17 cellular contexts compared by ENCODE assay signal in the genomic region with DNA sequence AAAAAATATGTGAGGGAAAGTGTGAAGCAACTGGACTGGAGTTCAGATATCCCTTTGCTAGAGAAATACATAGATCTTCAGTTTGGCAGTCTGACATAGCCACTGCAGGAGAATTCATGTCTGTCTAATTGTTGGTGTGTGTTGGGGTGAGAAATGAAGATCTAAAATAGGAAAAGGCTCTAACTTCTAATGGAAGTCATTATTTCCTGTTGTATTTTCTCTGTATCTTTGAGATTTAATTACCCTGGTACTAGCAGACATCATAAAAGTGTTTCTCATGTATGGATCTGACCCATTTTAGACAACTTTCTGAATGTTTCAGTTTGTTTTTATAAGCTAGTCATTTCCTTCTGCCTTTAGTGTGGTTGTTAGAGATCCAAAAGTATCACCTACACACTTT.
"Had no signal": no experiment of that assay in that cellular context is flagged by ENCODE, and none has a peak within 500 bp of the region (broad histone marks: within the 10 kb centered on the region; RNA-seq: fewer than 3 reads in every experiment).

No MANE protein-coding gene starts in this region.

- H3K9me3 ChIP-seq: esophagus squamous epithelium, gastroesophageal sphincter, psoas muscle, upper lobe of left lung had no signal

- H3K4me3 Mint-ChIP-seq: activated T-helper 17 cell treated with anti-CD3 and anti-CD28 coated beads, Interleukin-2, amount 50 U/mL, for 72 hours; natural killer cell treated with Interleukin-12 subunit alpha and Interleukin-12 subunit beta and Interleukin-15 and Interleukin-18, amount 100 ng/mL, for 72 hours had no signal

- H3K27ac Mint-ChIP-seq: activated T-helper 17 cell treated with anti-CD3 and anti-CD28 coated beads, Interleukin-2, amount 50 U/mL, for 72 hours; natural killer cell treated with Interleukin-12 subunit alpha and Interleukin-12 subunit beta and Interleukin-15 and Interleukin-18, amount 100 ng/mL, for 72 hours had no signal

- H3K27me3 Mint-ChIP-seq: activated T-helper 17 cell treated with anti-CD3 and anti-CD28 coated beads, Interleukin-2, amount 50 U/mL, for 72 hours; natural killer cell treated with Interleukin-12 subunit alpha and Interleukin-12 subunit beta and Interleukin-15 and Interleukin-18, amount 100 ng/mL, for 72 hours had no signal

- H3K4me3 ChIP-seq: esophagus squamous epithelium, gastroesophageal sphincter, psoas muscle, upper lobe of left lung had no signal

- H3K27me3 ChIP-seq: brain microvascular endothelial cell, esophagus squamous epithelium, gastroesophageal sphincter, upper lobe of left lung had no signal

- H3K9me3 Mint-ChIP-seq: activated T-helper 17 cell treated with anti-CD3 and anti-CD28 coated beads, Interleukin-2, amount 50 U/mL, for 72 hours; natural killer cell treated with Interleukin-12 subunit alpha and Interleukin-12 subunit beta and Interleukin-15 and Interleukin-18, amount 100 ng/mL, for 72 hours had no signal

- ATAC-seq: activated T-helper 17 cell treated with anti-CD3 and anti-CD28 coated beads, Interleukin-2, amount 50 U/mL, for 72 hours; gastroesophageal sphincter; left ventricle myocardium superior; natural killer cell treated with Interleukin-12 subunit alpha and Interleukin-12 subunit beta and Interleukin-15 and Interleukin-18, amount 100 ng/mL, for 72 hours; psoas muscle; sciatic nerve had no signal

- DNase-seq: activated CD4-positive, alpha-beta T cell treated with anti-CD3 and anti-CD28 coated beads, Interleukin-2, amount 50 U/mL, for 1 hour; activated naive CD4-positive, alpha-beta T cell treated with anti-CD3 and anti-CD28 coated beads, Interleukin-2, amount 50 U/mL, for 16 hours; activated T-cell treated with anti-CD3 and anti-CD28 coated beads for 4 hours; brain microvascular endothelial cell; cerebellar nuclear complex; esophagus squamous epithelium; left ventricle myocardium superior; mesenchymal stem cell; psoas muscle; stimulated activated CD4-positive, alpha-beta T cell treated with anti-CD3 and anti-CD28 coated beads, Interleukin-2, amount 100 ng/mL, for 24 hours; stimulated activated naive CD4-positive, alpha-beta T cell; substantia nigra; upper lobe of left lung had no signal

- H3K4me1 ChIP-seq: esophagus squamous epithelium, psoas muscle had no signal
